In genomic region chr3:100465871-100466777, GRCh38 we compare ENCODE assay signal across 11 cellular contexts. TPM values are rescaled to one million over a fixed set of nuclear protein-coding genes. Genes with fewer than 3 reads are reported as not detected.
DNase-seq lines count a peak whose midpoint lies in the region; ATAC-seq and TF ChIP-seq lines count a peak whose summit lies in the region.
"Had no signal": no experiment of that assay in that cellular context is flagged by ENCODE, and none has a peak within 500 bp of the region (broad histone marks: within the 10 kb centered on the region; RNA-seq: fewer than 3 reads in every experiment).

No MANE protein-coding gene starts in this region.

- H3K9me3 ChIP-seq in osteoblast (ENCODE audit: low read depth, low read length): peaks cover 2% of the 10 kb centered on the region

- H3K27me3 Mint-ChIP-seq in activated naive CD8-positive, alpha-beta T cell treated with anti-CD3 and anti-CD28 coated beads, Interleukin-2, amount 10 ng/mL, durations not matched to agents 7 days and 5 days: no peaks in the 10 kb centered on the region
- H3K27me3 Mint-ChIP-seq in activated naive CD8-positive, alpha-beta T cell treated with anti-CD3 and anti-CD28 coated beads for 36 hours: no peaks in the 10 kb centered on the region

- peaks cover 5% of the 10 kb centered on the region for H3K4me1 Mint-ChIP-seq in activated naive CD8-positive, alpha-beta T cell treated with anti-CD3 and anti-CD28 coated beads, Interleukin-2, amount 10 ng/mL, durations not matched to agents 7 days and 5 days
- peaks cover 3% of the 10 kb centered on the region for H3K4me1 Mint-ChIP-seq in activated naive CD8-positive, alpha-beta T cell treated with anti-CD3 and anti-CD28 coated beads for 36 hours

- peak overlapping the region; percentile 34 for H3K4me2 ChIP-seq in osteoblast (ENCODE audit: insufficient read depth, low read length)

- peaks cover 2% of the 10 kb centered on the region for H3K27me3 ChIP-seq in osteoblast (ENCODE audit: insufficient read depth, low read length)
- H3K27me3 ChIP-seq: heart left ventricle had no signal

- peaks cover 14% of the 10 kb centered on the region for H3K9me3 Mint-ChIP-seq in activated naive CD8-positive, alpha-beta T cell treated with anti-CD3 and anti-CD28 coated beads, Interleukin-2, amount 10 ng/mL, durations not matched to agents 7 days and 5 days
- peaks cover 9% of the 10 kb centered on the region for H3K9me3 Mint-ChIP-seq in activated naive CD8-positive, alpha-beta T cell treated with anti-CD3 and anti-CD28 coated beads for 36 hours

- ATAC-seq in activated naive CD8-positive, alpha-beta T cell treated with anti-CD3 and anti-CD28 coated beads, Interleukin-2, amount 10 ng/mL, durations not matched to agents 7 days and 5 days (ENCODE audit: low read depth): no peak
- ATAC-seq in HG02759 (IDR thresholded peaks at IDR 0.05; ENCODE audit: unreplicated experiment): peak; percentile 49
- ATAC-seq in HG03139 (IDR thresholded peaks at IDR 0.05; ENCODE audit: unreplicated experiment): no peak
- ATAC-seq: heart left ventricle had no signal

- H3K27ac Mint-ChIP-seq in activated naive CD8-positive, alpha-beta T cell treated with anti-CD3 and anti-CD28 coated beads, Interleukin-2, amount 10 ng/mL, durations not matched to agents 7 days and 5 days: peak overlapping the region; percentile 62
- H3K27ac Mint-ChIP-seq in activated naive CD8-positive, alpha-beta T cell treated with anti-CD3 and anti-CD28 coated beads for 36 hours: no peak overlapping the region

- H3K4me1 ChIP-seq in osteoblast (ENCODE audit: insufficient read depth, low read length): no peaks in the 10 kb centered on the region

- H3K27ac ChIP-seq in osteoblast (ENCODE audit: low read depth, low read length): no peak overlapping the region
- H3K27ac ChIP-seq: heart left ventricle had no signal

- POLR2A ChIA-PET in activated naive CD8-positive, alpha-beta T cell treated with anti-CD3 and anti-CD28 coated beads, Interleukin-2, amount 10 ng/mL, durations not matched to agents 7 days and 5 days (lab: Charles Lee): no interaction called here

- H3K4me3 ChIP-seq in osteoblast (ENCODE audit: insufficient read depth, low read length): no peak overlapping the region
- H3K4me3 ChIP-seq: heart left ventricle had no signal

- no peaks in the 10 kb centered on the region for H4K20me1 ChIP-seq in osteoblast (ENCODE audit: insufficient read depth, low read length)

- H2AFZ ChIP-seq in osteoblast (ENCODE audit: low read length): peak overlapping the region; percentile 67

- peak overlapping the region; percentile 11 for H3K4me3 Mint-ChIP-seq in activated naive CD8-positive, alpha-beta T cell treated with anti-CD3 and anti-CD28 coated beads, Interleukin-2, amount 10 ng/mL, durations not matched to agents 7 days and 5 days
- H3K4me3 Mint-ChIP-seq in activated naive CD8-positive, alpha-beta T cell treated with anti-CD3 and anti-CD28 coated beads for 36 hours: no peak overlapping the region

- no peak for DNase-seq in activated naive CD8-positive, alpha-beta T cell treated with anti-CD3 and anti-CD28 coated beads, Interleukin-2, amount 10 ng/mL, durations not matched to agents 7 days and 5 days
- no peak for DNase-seq in activated naive CD8-positive, alpha-beta T cell treated with anti-CD3 and anti-CD28 coated beads for 36 hours
- DNase-seq in SKM-1 treated with dmso at 0.1 percent for 144 hours (lab: John Stamatoyannopoulos, UW; ENCODE audit: unreplicated experiment) (peak; percentile 58), osteoblast (ENCODE audit: insufficient read length, low spot score, missing footprints) (no peak), RKO (ENCODE audit: low spot score) (no peak), DMS79 treated with DMSO at 0.1 percent for 48 hours (lab: John Stamatoyannopoulos, UW) (no peak)
- DNase-seq: activated effector memory CD4-positive, alpha-beta T cell treated with Interleukin-2 at 50 U/mL for 16 hours; heart left ventricle; NCI-H510A had no signal

- no peaks in the 10 kb centered on the region for H3K36me3 ChIP-seq in osteoblast (ENCODE audit: insufficient read depth, low read length)
- H3K36me3 ChIP-seq: heart left ventricle had no signal

- H3K79me2 ChIP-seq in osteoblast (ENCODE audit: insufficient read depth, low read length): no peaks in the 10 kb centered on the region

- H3K36me3 Mint-ChIP-seq in activated naive CD8-positive, alpha-beta T cell treated with anti-CD3 and anti-CD28 coated beads, Interleukin-2, amount 10 ng/mL, durations not matched to agents 7 days and 5 days: no peaks in the 10 kb centered on the region
- no peaks in the 10 kb centered on the region for H3K36me3 Mint-ChIP-seq in activated naive CD8-positive, alpha-beta T cell treated with anti-CD3 and anti-CD28 coated beads for 36 hours

- no peak for TF ChIP-seq CTCF in osteoblast (IDR thresholded peaks at IDR 0.05; ENCODE audit: extremely low read depth, low read depth, low read length)

RNA-seq across cellular contexts. Expression of gene TMEM45A, which starts 26.3 kb away (rescaled TPM):
- under 1 TPM; 0.20 to 0.78 TPM for total RNA-seq in activated naive CD8-positive, alpha-beta T cell treated with anti-CD3 and anti-CD28 coated beads, Interleukin-2, amount 10 ng/mL, durations not matched to agents 7 days and 5 days
- 1 to 10 TPM; 3.0 to 3.2 TPM for total RNA-seq in activated naive CD8-positive, alpha-beta T cell treated with anti-CD3 and anti-CD28 coated beads for 36 hours
- total RNA-seq in osteoblast: 35.5 and 41.0 TPM in 2 replicates
